8 cellular contexts compared by ENCODE assay signal in the genomic region with DNA sequence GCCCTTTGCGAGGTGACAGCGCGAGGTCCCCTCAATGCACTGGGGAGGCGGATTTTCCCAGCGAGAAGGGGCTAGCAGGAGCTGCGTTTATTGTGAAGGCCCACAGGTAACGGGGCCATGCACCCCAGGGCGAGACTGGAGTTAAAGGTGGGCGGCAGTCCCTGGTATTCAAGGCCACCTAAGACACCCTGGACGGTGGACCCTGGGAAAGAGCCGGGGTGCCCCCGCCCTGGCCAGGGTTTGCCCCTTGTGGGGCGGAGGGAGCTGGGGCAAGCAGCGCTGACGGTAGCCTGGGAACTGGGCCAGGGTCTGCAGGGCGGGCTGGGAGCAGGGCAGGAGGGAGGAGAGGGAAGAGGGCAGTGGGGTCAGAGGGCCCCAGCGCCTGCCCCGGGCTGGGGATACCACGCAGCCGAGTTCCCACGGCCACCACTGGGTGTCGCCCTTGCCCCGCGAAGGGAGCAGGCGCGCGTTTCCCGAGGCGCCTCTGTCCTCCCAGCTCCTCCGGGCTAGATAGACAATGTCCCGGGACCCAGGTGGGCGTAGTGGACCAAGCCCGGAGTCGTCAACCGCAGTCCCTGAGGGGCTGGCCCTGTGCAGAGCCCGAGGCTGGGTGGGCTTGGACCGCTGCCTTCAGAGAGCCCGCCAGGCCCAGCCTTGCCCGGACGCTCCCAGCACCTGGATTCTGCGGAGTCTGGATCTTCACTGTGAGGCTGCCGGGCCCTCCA.
A peak's percentile ranks its signal among the peaks of the same experiment; 100 is the strongest.
DNase-seq lines count a peak whose midpoint lies in the region; TF ChIP-seq lines count a peak whose summit lies in the region.

No MANE protein-coding gene starts in this region.

- CTCF ChIA-PET in HEK293T (lab: Yijun Ruan, JAX), result interaction anchor here (1.2 kb wide), 1 partner anchor 216 kb away, joined by 3 read pairs; no protein-coding TSS in a partner anchor
- CTCF ChIA-PET in activated CD4-positive, alpha-beta memory T cell treated with anti-CD3 and anti-CD28 coated beads, Interleukin-2, amount 10 ng/mL, durations not matched to agents 7 days and 5 days (lab: Charles Lee), result interaction anchor here (0.6 to 2.8 kb wide), 15 partner anchors 19 to 558 kb away, joined by 3 to 17 read pairs (median 3); a partner anchor contains a TSS

- H3K36me3 ChIP-seq in effector memory CD4-positive, alpha-beta T cell (ENCODE audit: control insufficient read depth, insufficient read depth, low read length), result no peaks in the 10 kb centered on the region

- no peak overlapping the region for H3K4me3 ChIP-seq in GM12875 (ENCODE audit: low read depth, low read length)
- no peak overlapping the region for H3K4me3 ChIP-seq in effector memory CD4-positive, alpha-beta T cell (ENCODE audit: insufficient read depth, low read depth, low read length, poor library complexity, severe bottlenecking)

- H3K4me1 ChIP-seq in effector memory CD4-positive, alpha-beta T cell (ENCODE audit: control insufficient read depth, insufficient read depth, low read length, poor library complexity, severe bottlenecking), result peaks cover 7% of the 10 kb centered on the region

- H3K4me3 Mint-ChIP-seq in activated CD4-positive, alpha-beta memory T cell treated with anti-CD3 and anti-CD28 coated beads, Interleukin-2, amount 10 ng/mL, durations not matched to agents 7 days and 5 days, result no peak overlapping the region

- H3K36me3 Mint-ChIP-seq in activated CD4-positive, alpha-beta memory T cell treated with anti-CD3 and anti-CD28 coated beads, Interleukin-2, amount 10 ng/mL, durations not matched to agents 7 days and 5 days (ENCODE audit: low read depth), result no peaks in the 10 kb centered on the region

- POLR2A ChIA-PET in HEK293T (lab: Yijun Ruan, JAX), result no interaction called here
- POLR2A ChIA-PET in activated CD4-positive, alpha-beta memory T cell treated with anti-CD3 and anti-CD28 coated beads, Interleukin-2, amount 10 ng/mL, durations not matched to agents 7 days and 5 days (lab: Charles Lee), result interaction anchor here (1.0 to 1.2 kb wide), 2 partner anchors 88 to 290 kb away, joined by 3 read pairs; no protein-coding TSS in a partner anchor

- peaks cover 22% of the 10 kb centered on the region for H3K4me1 Mint-ChIP-seq in activated CD4-positive, alpha-beta memory T cell treated with anti-CD3 and anti-CD28 coated beads, Interleukin-2, amount 10 ng/mL, durations not matched to agents 7 days and 5 days

- no peaks in the 10 kb centered on the region for H3K27me3 Mint-ChIP-seq in activated CD4-positive, alpha-beta memory T cell treated with anti-CD3 and anti-CD28 coated beads, Interleukin-2, amount 10 ng/mL, durations not matched to agents 7 days and 5 days

- peak; percentile 77 for DNase-seq in HEK293T (ENCODE audit: extremely low spot score)
- DNase-seq in NCI-H1105 (lab: John Stamatoyannopoulos, UW), result peak; percentile 27
- DNase-seq in activated CD4-positive, alpha-beta memory T cell treated with anti-CD3 and anti-CD28 coated beads, Interleukin-2, amount 10 ng/mL, durations not matched to agents 7 days and 5 days, result peak; percentile 71
- DNase-seq in effector memory CD4-positive, alpha-beta T cell, result peak; percentile 18 to 46 (median 32)
- DNase-seq in midbrain (lab: John Stamatoyannopoulos, UW), result peak; percentile 45
- peak; percentile 59 for DNase-seq in stimulated activated CD8-positive, alpha-beta memory T cell treated with anti-CD3 and anti-CD28 coated beads, Interleukin-4, amount 100 ng/mL, for 24 hours (ENCODE audit: low read depth)
- DNase-seq in NCI-H187 treated with DMSO at 0.1 percent for 48 hours (lab: John Stamatoyannopoulos, UW), result no peak

- H3K27ac Mint-ChIP-seq in activated CD4-positive, alpha-beta memory T cell treated with anti-CD3 and anti-CD28 coated beads, Interleukin-2, amount 10 ng/mL, durations not matched to agents 7 days and 5 days, result no peak overlapping the region

- no peaks in the 10 kb centered on the region for H3K9me3 ChIP-seq in effector memory CD4-positive, alpha-beta T cell (ENCODE audit: control insufficient read depth, low read length)

- no peak overlapping the region for H3K27ac ChIP-seq in effector memory CD4-positive, alpha-beta T cell (ENCODE audit: insufficient read depth, low read length, poor library complexity, severe bottlenecking)

- peak; percentile 97 for TF ChIP-seq CTCF in GM12875 (IDR thresholded peaks at IDR 0.05; ENCODE audit: borderline replicate concordance, insufficient read depth, low read depth, low read length)

- H3K27me3 ChIP-seq in effector memory CD4-positive, alpha-beta T cell (replicated peaks; ENCODE audit: control insufficient read depth, insufficient read depth, low read length, poor library complexity, severe bottlenecking), result no peaks in the 10 kb centered on the region

- H3K9me3 Mint-ChIP-seq in activated CD4-positive, alpha-beta memory T cell treated with anti-CD3 and anti-CD28 coated beads, Interleukin-2, amount 10 ng/mL, durations not matched to agents 7 days and 5 days, result no peaks in the 10 kb centered on the region

TF ChIP-seq in HEK293T, 16 proteins besides CTCF, POLR2A, EP300 and RAD21:
- TF ChIP-seq CTBP1 (IDR thresholded peaks at IDR 0.05; ENCODE audit: borderline replicate concordance) (no peak), HDGF (IDR thresholded peaks at IDR 0.05; ENCODE audit: borderline replicate concordance) (no peak), L3MBTL2 (conservative IDR thresholded peaks at IDR 0.05) (no peak), NFRKB (IDR thresholded peaks at IDR 0.05) (no peak), FOXM1 (IDR thresholded peaks at IDR 0.05; ENCODE audit: borderline replicate concordance) (no peak), ZNF384 (IDR thresholded peaks at IDR 0.05) (no peak), FOXA1 (IDR thresholded peaks at IDR 0.05) (no peak), ELF4 (IDR thresholded peaks at IDR 0.05) (no peak), FOXK2 (IDR thresholded peaks at IDR 0.05) (no peak), SUZ12 (IDR thresholded peaks at IDR 0.05) (no peak)
- TF ChIP-seq, protein P1, sequence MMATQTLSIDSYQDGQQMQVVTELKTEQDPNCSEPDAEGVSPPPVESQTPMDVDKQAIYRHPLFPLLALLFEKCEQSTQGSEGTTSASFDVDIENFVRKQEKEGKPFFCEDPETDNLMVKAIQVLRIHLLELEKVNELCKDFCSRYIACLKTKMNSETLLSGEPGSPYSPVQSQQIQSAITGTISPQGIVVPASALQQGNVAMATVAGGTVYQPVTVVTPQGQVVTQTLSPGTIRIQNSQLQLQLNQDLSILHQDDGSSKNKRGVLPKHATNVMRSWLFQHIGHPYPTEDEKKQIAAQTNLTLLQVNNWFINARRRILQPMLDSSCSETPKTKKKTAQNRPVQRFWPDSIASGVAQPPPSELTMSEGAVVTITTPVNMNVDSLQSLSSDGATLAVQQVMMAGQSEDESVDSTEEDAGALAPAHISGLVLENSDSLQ (IDR thresholded peaks at IDR 0.05), result no peak
